1 cellular context compared by ENCODE assay signal in genomic region chr4:95248713-95249401, GRCh38.
TF ChIP-seq lines count a peak whose summit lies in the region.

No MANE protein-coding gene starts in this region.

TF ChIP-seq in HEK293, 187 proteins besides CTCF, POLR2A, EP300 and RAD21 (continued from another document):
- TF ChIP-seq PRDM6 (tag by site-specific recombination; IDR thresholded peaks at IDR 0.05) (no peak), ZNF664 (tag by site-specific recombination; IDR thresholded peaks at IDR 0.05) (no peak), SP7 (tag by site-specific recombination; IDR thresholded peaks at IDR 0.05) (peak; percentile 32; the same call in 1 of the 2 replicates), ZBTB21 (tag by site-specific recombination; IDR thresholded peaks at IDR 0.05) (peak; percentile 68), PATZ1 (tag by site-specific recombination; IDR thresholded peaks at IDR 0.05) (0 out of 2 replicates have a peak, but pooled peaks have one; percentile 15), ZNF426 (tag by site-specific recombination; IDR thresholded peaks at IDR 0.05) (no peak), ZNF202 (tag by site-specific recombination; IDR thresholded peaks at IDR 0.05; ENCODE audit: borderline replicate concordance) (no peak), ZNF211 (tag by site-specific recombination; IDR thresholded peaks at IDR 0.05; ENCODE audit: low read depth) (peak; percentile 81), ZNF391 (tag by site-specific recombination; IDR thresholded peaks at IDR 0.05; ENCODE audit: borderline replicate concordance, low read depth) (no peak)
- TF ChIP-seq, protein P1, sequence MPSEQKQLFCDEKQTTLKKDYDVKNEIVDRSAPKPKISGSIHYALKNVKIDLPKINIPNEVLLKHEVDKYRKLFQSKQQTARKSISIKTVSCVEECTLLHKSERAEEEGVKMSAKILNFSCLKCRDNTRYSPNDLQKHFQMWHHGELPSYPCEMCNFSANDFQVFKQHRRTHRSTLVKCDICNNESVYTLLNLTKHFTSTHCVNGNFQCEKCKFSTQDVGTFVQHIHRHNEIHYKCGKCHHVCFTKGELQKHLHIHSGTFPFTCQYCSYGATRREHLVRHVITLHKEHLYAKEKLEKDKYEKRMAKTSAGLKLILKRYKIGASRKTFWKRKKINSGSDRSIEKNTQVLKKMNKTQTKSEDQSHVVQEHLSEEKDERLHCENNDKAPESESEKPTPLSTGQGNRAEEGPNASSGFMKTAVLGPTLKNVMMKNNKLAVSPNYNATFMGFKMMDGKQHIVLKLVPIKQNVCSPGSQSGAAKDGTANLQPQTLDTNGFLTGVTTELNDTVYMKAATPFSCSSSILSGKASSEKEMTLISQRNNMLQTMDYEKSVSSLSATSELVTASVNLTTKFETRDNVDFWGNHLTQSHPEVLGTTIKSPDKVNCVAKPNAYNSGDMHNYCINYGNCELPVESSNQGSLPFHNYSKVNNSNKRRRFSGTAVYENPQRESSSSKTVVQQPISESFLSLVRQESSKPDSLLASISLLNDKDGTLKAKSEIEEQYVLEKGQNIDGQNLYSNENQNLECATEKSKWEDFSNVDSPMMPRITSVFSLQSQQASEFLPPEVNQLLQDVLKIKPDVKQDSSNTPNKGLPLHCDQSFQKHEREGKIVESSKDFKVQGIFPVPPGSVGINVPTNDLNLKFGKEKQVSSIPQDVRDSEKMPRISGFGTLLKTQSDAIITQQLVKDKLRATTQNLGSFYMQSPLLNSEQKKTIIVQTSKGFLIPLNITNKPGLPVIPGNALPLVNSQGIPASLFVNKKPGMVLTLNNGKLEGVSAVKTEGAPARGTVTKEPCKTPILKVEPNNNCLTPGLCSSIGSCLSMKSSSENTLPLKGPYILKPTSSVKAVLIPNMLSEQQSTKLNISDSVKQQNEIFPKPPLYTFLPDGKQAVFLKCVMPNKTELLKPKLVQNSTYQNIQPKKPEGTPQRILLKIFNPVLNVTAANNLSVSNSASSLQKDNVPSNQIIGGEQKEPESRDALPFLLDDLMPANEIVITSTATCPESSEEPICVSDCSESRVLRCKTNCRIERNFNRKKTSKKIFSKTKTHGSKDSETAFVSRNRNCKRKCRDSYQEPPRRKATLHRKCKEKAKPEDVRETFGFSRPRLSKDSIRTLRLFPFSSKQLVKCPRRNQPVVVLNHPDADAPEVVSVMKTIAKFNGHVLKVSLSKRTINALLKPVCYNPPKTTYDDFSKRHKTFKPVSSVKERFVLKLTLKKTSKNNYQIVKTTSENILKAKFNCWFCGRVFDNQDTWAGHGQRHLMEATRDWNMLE (tag by site-specific recombination; conservative IDR thresholded peaks at IDR 0.05; ENCODE audit: low read depth): peak; percentile 46; the same call in 1 of the 2 replicates
